ENCODE assay signal across 17 cellular contexts in the genomic region with DNA sequence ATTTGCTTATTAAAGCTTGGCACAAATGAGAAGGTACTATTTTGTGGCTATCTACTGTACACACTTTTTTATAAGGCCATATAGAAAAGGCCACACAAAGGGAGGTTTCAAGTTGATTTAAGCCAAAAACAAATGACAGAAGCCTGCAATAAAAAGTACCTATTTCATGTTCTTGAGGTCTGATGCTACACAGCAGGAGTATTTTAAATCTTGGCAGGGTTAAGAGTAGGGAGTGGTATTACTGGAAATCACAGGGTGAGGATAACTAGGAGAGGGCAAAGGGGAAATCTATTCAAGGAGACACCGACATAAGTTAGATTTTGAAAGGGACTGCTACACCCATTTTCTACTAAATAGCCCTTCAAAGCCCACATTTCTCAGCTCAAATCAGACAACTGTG.
"Had no signal": no experiment of that assay in that cellular context is flagged by ENCODE, and none has a peak within 500 bp of the region (broad histone marks: within the 10 kb centered on the region; RNA-seq: fewer than 3 reads in every experiment).

No MANE protein-coding gene starts in this region.

- H3K4me3 Mint-ChIP-seq: activated naive CD4-positive, alpha-beta T cell treated with anti-CD3 and anti-CD28 coated beads, Interleukin-2, amount 10 ng/mL, durations not matched to agents 7 days and 5 days; activated naive CD8-positive, alpha-beta T cell treated with anti-CD3 and anti-CD28 coated beads, Interleukin-2, amount 50 U/mL, for 24 hours; activated T-cell treated with anti-CD3 and anti-CD28 coated beads, Interleukin-2, amount 50 U/mL, for 4 hours; central memory CD8-positive, alpha-beta T cell; stimulated activated naive CD8-positive, alpha-beta T cell treated with anti-CD3 and anti-CD28 coated beads, Interleukin-15, Interleukin-2, amounts not matched to agents 100 ng/mL and 50 ng/mL, for 24 hours had no signal

- H3K36me3 Mint-ChIP-seq: activated naive CD4-positive, alpha-beta T cell treated with anti-CD3 and anti-CD28 coated beads, Interleukin-2, amount 10 ng/mL, durations not matched to agents 7 days and 5 days had no signal

- H3K9me3 Mint-ChIP-seq: activated naive CD4-positive, alpha-beta T cell treated with anti-CD3 and anti-CD28 coated beads, Interleukin-2, amount 10 ng/mL, durations not matched to agents 7 days and 5 days; activated naive CD8-positive, alpha-beta T cell treated with anti-CD3 and anti-CD28 coated beads, Interleukin-2, amount 50 U/mL, for 24 hours; activated T-cell treated with anti-CD3 and anti-CD28 coated beads, Interleukin-2, amount 50 U/mL, for 4 hours; central memory CD8-positive, alpha-beta T cell; naive thymus-derived CD4-positive, alpha-beta T cell; stimulated activated naive CD8-positive, alpha-beta T cell treated with anti-CD3 and anti-CD28 coated beads, Interleukin-15, Interleukin-2, amounts not matched to agents 100 ng/mL and 50 ng/mL, for 24 hours had no signal

- H3K9me3 ChIP-seq: transverse colon, uterus had no signal

- H3K27ac Mint-ChIP-seq: activated naive CD4-positive, alpha-beta T cell treated with anti-CD3 and anti-CD28 coated beads, Interleukin-2, amount 10 ng/mL, durations not matched to agents 7 days and 5 days; activated naive CD8-positive, alpha-beta T cell treated with anti-CD3 and anti-CD28 coated beads, Interleukin-2, amount 50 U/mL, for 24 hours; stimulated activated naive CD8-positive, alpha-beta T cell treated with anti-CD3 and anti-CD28 coated beads, Interleukin-15, Interleukin-2, amounts not matched to agents 100 ng/mL and 50 ng/mL, for 24 hours had no signal

- H3K4me3 ChIP-seq: transverse colon, uterus had no signal

- H3K27me3 ChIP-seq: transverse colon, uterus had no signal

- H3K27ac ChIP-seq: transverse colon, uterus had no signal

- H3K27me3 Mint-ChIP-seq: central memory CD8-positive, alpha-beta T cell; stimulated activated naive CD8-positive, alpha-beta T cell treated with anti-CD3 and anti-CD28 coated beads, Interleukin-15, Interleukin-2, amounts not matched to agents 100 ng/mL and 50 ng/mL, for 24 hours had no signal

- H3K4me1 Mint-ChIP-seq: activated naive CD4-positive, alpha-beta T cell treated with anti-CD3 and anti-CD28 coated beads, Interleukin-2, amount 10 ng/mL, durations not matched to agents 7 days and 5 days had no signal

- ATAC-seq: activated CD4-positive, CD25-positive, alpha-beta regulatory T cell treated with anti-CD3 and anti-CD28 coated beads, Interleukin-2, amount 50 U/mL, for 24 hours; activated naive CD8-positive, alpha-beta T cell treated with anti-CD3 and anti-CD28 coated beads, Interleukin-2, amount 50 U/mL, for 24 hours; activated T-cell treated with anti-CD3 and anti-CD28 coated beads, Interleukin-2, amount 50 U/mL, for 4 hours; naive thymus-derived CD4-positive, alpha-beta T cell had no signal

- H3K36me3 ChIP-seq: transverse colon, uterus had no signal

- DNase-seq: activated CD4-positive, alpha-beta T cell treated with anti-CD3 and anti-CD28 coated beads, Interleukin-2, amount 50 U/mL, for 1 hour; activated CD8-positive, alpha-beta memory T cell treated with anti-CD3 and anti-CD28 coated beads, Interleukin-2, amount 50 U/mL, for 4 hours; activated effector memory CD4-positive, alpha-beta T cell treated with Interleukin-2 at 50 U/mL for 16 hours; activated naive CD4-positive, alpha-beta T cell treated with anti-CD3 and anti-CD28 coated beads, Interleukin-2, amount 10 ng/mL, durations not matched to agents 7 days and 5 days; activated naive CD8-positive, alpha-beta T cell treated with anti-CD3 and anti-CD28 coated beads, Interleukin-2, amount 50 U/mL, for 24 hours; activated T-cell treated with anti-CD3 and anti-CD28 coated beads, Interleukin-2, amount 50 U/mL, for 4 hours; anterior cingulate cortex; cortex of kidney; erythroblast; mesenchymal stem cell; naive thymus-derived CD4-positive, alpha-beta T cell; T1000; transverse colon; uterus had no signal

- H3K4me1 ChIP-seq: uterus had no signal
